Comparison of ENCODE assay signal across 8 cellular contexts in the genomic region with DNA sequence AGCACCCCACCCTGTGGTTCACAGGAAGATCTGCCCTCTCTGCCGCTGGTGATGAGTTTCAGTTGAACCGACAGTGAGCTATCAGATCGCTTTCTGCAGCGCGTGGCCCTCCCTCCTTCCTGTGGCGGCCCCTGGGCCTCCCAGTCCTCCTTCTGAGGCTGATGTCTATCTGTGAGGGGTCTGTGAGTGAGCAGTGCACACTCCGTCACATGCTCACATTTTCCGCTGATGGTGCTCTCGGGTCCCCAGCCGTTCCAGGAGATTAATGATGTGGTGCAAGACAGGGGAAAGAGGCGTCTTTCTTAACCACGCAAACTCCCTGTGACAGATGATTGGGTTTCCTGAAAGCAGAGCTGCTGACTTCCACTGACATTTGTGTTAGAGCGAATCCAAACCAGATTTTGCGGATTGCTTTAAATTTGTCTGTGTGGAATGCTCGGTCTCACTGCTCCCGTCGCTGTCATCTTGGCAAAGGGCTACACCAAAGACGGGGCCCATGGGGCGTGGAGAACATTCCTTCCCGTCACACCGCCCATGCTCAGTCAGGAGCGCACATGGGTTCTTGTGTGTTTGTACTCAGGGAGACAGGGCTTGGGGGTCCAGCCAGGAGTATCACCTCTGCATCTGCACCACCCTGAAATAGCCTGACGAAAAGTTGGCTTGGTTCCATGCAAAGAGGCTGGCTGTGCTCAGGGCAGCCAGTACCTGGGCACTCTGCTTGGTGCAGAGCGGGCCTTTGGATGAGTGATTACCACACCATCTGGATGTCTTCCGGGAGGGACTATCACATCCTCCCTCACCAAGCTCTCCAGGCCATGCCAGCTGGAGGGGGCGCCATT.
DNase-seq lines count a peak whose midpoint lies in the region; ATAC-seq, FAIRE-seq and TF ChIP-seq lines count a peak whose summit lies in the region.

No MANE protein-coding gene starts in this region.

- H3K9ac ChIP-seq in adipocyte (ENCODE audit: low read length) = peak overlapping the region; percentile 52

- peaks cover 3% of the 10 kb centered on the region for H3K36me3 Mint-ChIP-seq in stimulated activated memory B cell treated with anti-CD40 and anti-IgM and Interleukin-4, amounts not matched to agents 10 μg/mL and 1 μg/mL and 100 μg/mL, for 72 hours

- peaks cover 5% of the 10 kb centered on the region for H3K9me3 Mint-ChIP-seq in stimulated activated memory B cell treated with anti-CD40 and anti-IgM and Interleukin-4, amounts not matched to agents 10 μg/mL and 1 μg/mL and 100 μg/mL, for 72 hours

- no peak for TF ChIP-seq CTCF in right lobe of liver (IDR thresholded peaks at IDR 0.05)

- H3K36me3 ChIP-seq in adipocyte (ENCODE audit: control insufficient read depth, insufficient read depth, low read length, severe bottlenecking) (no peaks in the 10 kb centered on the region), right lobe of liver (no peaks in the 10 kb centered on the region)

- intact Hi-C loops in right lobe of liver (cut with DNase I) = no loop called here

- H3K4me3 Mint-ChIP-seq in stimulated activated memory B cell treated with anti-CD40 and anti-IgM and Interleukin-4, amounts not matched to agents 10 μg/mL and 1 μg/mL and 100 μg/mL, for 72 hours = peak overlapping the region; percentile 66

- no peak for TF ChIP-seq POLR2A in right lobe of liver (IDR thresholded peaks at IDR 0.05)

- H3K4me1 ChIP-seq in adipocyte (ENCODE audit: control insufficient read depth, insufficient read depth, low read length) (peaks cover 17% of the 10 kb centered on the region), right lobe of liver (no peaks in the 10 kb centered on the region)

- peak; percentile 83 for ATAC-seq in GM19397 (IDR thresholded peaks at IDR 0.05; ENCODE audit: unreplicated experiment)
- ATAC-seq in right lobe of liver = peak; percentile 32 to 51 (median 50)
- ATAC-seq in stimulated activated memory B cell treated with anti-CD40 and anti-IgM and Interleukin-4, amounts not matched to agents 10 μg/mL and 1 μg/mL and 100 μg/mL, for 72 hours = peak; percentile 94

- no peak overlapping the region for H3K27ac ChIP-seq in right lobe of liver

- H3K4me1 Mint-ChIP-seq in stimulated activated memory B cell treated with anti-CD40 and anti-IgM and Interleukin-4, amounts not matched to agents 10 μg/mL and 1 μg/mL and 100 μg/mL, for 72 hours = peaks cover 21% of the 10 kb centered on the region

- no peaks in the 10 kb centered on the region for H3K27me3 ChIP-seq in adipocyte (replicated peaks; ENCODE audit: control insufficient read depth, insufficient read depth, low read length)
- H3K27me3 ChIP-seq in right lobe of liver = no peaks in the 10 kb centered on the region

- H3K9me3 ChIP-seq in adipocyte (ENCODE audit: control insufficient read depth, low read length) = peaks cover 24% of the 10 kb centered on the region
- peaks cover 0 to 4% (median 0%) of the 10 kb centered on the region in 4 donors for H3K9me3 ChIP-seq in right lobe of liver

- H3K4me3 ChIP-seq in adipocyte (ENCODE audit: low read length) = peak overlapping the region; percentile 49
- peak overlapping the region in 1 of 3 donors; percentile 7 for H3K4me3 ChIP-seq in right lobe of liver

- peaks cover 58% of the 10 kb centered on the region for H3K27me3 Mint-ChIP-seq in stimulated activated memory B cell treated with anti-CD40 and anti-IgM and Interleukin-4, amounts not matched to agents 10 μg/mL and 1 μg/mL and 100 μg/mL, for 72 hours

- DNase-seq in AG20443 (ENCODE audit: low spot score) = peak; percentile 93
- peak in 72 of 76 experiments; percentile 49 to 97 (median 82) for DNase-seq in HUDEP-2 (lab: John Stamatoyannopoulos, UW; ENCODE audit: unreplicated experiment in 76 of 76)
- DNase-seq in adipocyte (ENCODE audit: low read depth) = peak; percentile 59
- peak in 1 of 3 donors; percentile 39 for DNase-seq in right lobe of liver
- no peak for DNase-seq in NCI-H1048 (lab: John Stamatoyannopoulos, UW)
- no peak for DNase-seq in RCC 7860 (ENCODE audit: low spot score)

- peak overlapping the region; percentile 53 for H3K27ac Mint-ChIP-seq in stimulated activated memory B cell treated with anti-CD40 and anti-IgM and Interleukin-4, amounts not matched to agents 10 μg/mL and 1 μg/mL and 100 μg/mL, for 72 hours

- WGBS in right lobe of liver (ENCODE audit: insufficient coverage, low coverage, low lambda C conversion rate, missing lambda C conversion rate) = 35% methylated on average over 10 of the region's 26 CpGs

- no peak for FAIRE-seq in RCC 7860 (lab: Jason Lieb, UNC)

Comparison
In these comparisons a context has a peak if more than half of its experiments do, and no peak if none do; other contexts are left out.
1. DNase-seq: peak in AG20443 (single experiment), HUDEP-2 (72 of 76) and adipocyte (single experiment); none in NCI-H1048 (single experiment) and RCC 7860 (single experiment).
2. Peak in every context shown above with its lines, with median percentiles within 50 percentile points of each other: ATAC-seq.